8 cellular contexts compared by ENCODE assay signal in genomic region chr3:146544013-146544928, GRCh38. TPM values are rescaled to one million over a fixed set of nuclear protein-coding genes. Genes with fewer than 3 reads are reported as not detected.
DNase-seq lines count a peak whose midpoint lies in the region; ATAC-seq lines count a peak whose summit lies in the region.

TSS of gene PLSCR1 (minus strand) at chr3:146544607. CDS start at chr3:146536552, 8,055 bp downstream.

- 1% methylated on average over 48 to 51 of the region's 51 CpGs for WGBS in aorta, 2 donors

- no peaks in the 10 kb centered on the region for H3K36me3 ChIP-seq in aorta (ENCODE audit: control insufficient read depth in 1 of 2, insufficient read depth in 2 of 2, low read length in 1 of 2)

- H3K4me3 ChIP-seq in aorta (ENCODE audit: low read length in 2 of 2) = peak within 1 kb of the TSS; percentile 61

- intact Hi-C loops in aorta (cut with DNase I) = no loop called here

- H3K4me1 ChIP-seq in aorta (ENCODE audit: control insufficient read depth in 1 of 2, insufficient read depth in 2 of 2, low read length in 2 of 2) = no peaks in the 10 kb centered on the region

- H3K9me3 ChIP-seq in aorta (ENCODE audit: control insufficient read depth, low read length) = no peaks in the 10 kb centered on the region

- peak; percentile 75 for ATAC-seq in GM18508 (IDR thresholded peaks at IDR 0.05; ENCODE audit: insufficient read depth, unreplicated experiment)
- peak; percentile 85 for ATAC-seq in HG02885 (IDR thresholded peaks at IDR 0.05; ENCODE audit: poor library complexity, unreplicated experiment)
- peak; percentile 94 for ATAC-seq in aorta (ENCODE audit: low FRiP score)

- peak; percentile 5 for DNase-seq in NCI-H1694 (lab: John Stamatoyannopoulos, UW)
- peak; percentile 75 for DNase-seq in T1000 (lab: John Stamatoyannopoulos, UW)
- DNase-seq in astrocyte of the hippocampus (ENCODE audit: low read depth, low spot score) = peak; percentile 95
- peak; percentile 58 to 64 for DNase-seq in hippocampal formation (lab: John Stamatoyannopoulos, UW)
- peak; percentile 96 for DNase-seq in renal cortical epithelial cell (ENCODE audit: low read depth)
- DNase-seq in aorta = peak; percentile 97 to 98

- H3K27ac ChIP-seq in aorta (ENCODE audit: low read depth in 1 of 2, low read length in 2 of 2) = peak within 1 kb of the TSS; percentile 72 to 76

- no peaks in the 10 kb centered on the region for H3K27me3 ChIP-seq in aorta (ENCODE audit: control insufficient read depth in 1 of 2, insufficient read depth in 2 of 2, low read length in 1 of 2)

RNA-seq across cellular contexts. Expression of gene PLSCR1, which starts in this region (rescaled TPM):
- total RNA-seq in renal cortical epithelial cell (183 and 292 TPM in 2 replicates), aorta (100 to 1,000 TPM; 149 to 193 TPM)
- 10 to 100 TPM; 52.3 to 68.5 TPM for polyA plus RNA-seq in aorta

Comparison
In these comparisons a context has a peak if more than half of its experiments do, and no peak if none do; other contexts are left out.
1. Peak in every context shown above with its lines: DNase-seq, ATAC-seq, H3K4me3 ChIP-seq and H3K27ac ChIP-seq.
2. DNase-seq: peak in every context shown above with its lines; median percentile 98 in aorta; 96 in renal cortical epithelial cell; 95 in astrocyte of the hippocampus; 75 in T1000; 61 in hippocampal formation; 5 in NCI-H1694.